In the genomic region with DNA sequence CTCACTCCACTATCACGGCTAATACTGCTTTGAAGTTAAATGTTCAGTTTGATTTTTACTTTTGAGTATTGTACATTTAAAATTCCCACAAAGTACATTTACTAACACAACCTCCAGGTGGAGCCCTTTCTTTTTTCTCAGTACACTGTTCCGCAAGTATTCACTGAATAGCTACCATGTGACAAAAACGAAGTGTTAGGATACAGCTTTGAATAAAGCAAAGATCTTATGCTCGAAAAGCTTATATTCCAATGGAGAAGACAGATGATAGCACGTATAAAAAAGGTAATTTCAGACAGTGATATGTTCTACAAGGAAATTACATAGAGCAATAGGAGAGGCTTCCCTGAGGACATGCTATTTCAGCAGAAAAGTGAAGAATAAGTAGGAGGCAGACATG, we compare ENCODE assay signal across 8 cellular contexts.
DNase-seq lines count a peak whose midpoint lies in the region; ATAC-seq, FAIRE-seq and TF ChIP-seq lines count a peak whose summit lies in the region.

No MANE protein-coding gene starts in this region.

- no peaks in the 10 kb centered on the region for H3K9me2 ChIP-seq in OCI-LY1 (ENCODE audit: low read depth, low read length)

- H3K9me3 ChIP-seq in OCI-LY1 (ENCODE audit: low read length) (no peaks in the 10 kb centered on the region), right lobe of liver (no peaks in the 10 kb centered on the region)

- ATAC-seq in right lobe of liver = peak; percentile 84 to 89 (median 86)
- ATAC-seq in HG03045 (IDR thresholded peaks at IDR 0.05; ENCODE audit: unreplicated experiment) = no peak

- no peak overlapping the region for H2AFZ ChIP-seq in OCI-LY1 (ENCODE audit: low read length)

- no peak overlapping the region for H3K4me3 ChIP-seq in OCI-LY1 (ENCODE audit: low read depth, low read length, poor library complexity, severe bottlenecking)
- no peak overlapping the region for H3K4me3 ChIP-seq in choroid plexus epithelial cell (ENCODE audit: low read depth, low read length)
- H3K4me3 ChIP-seq in right lobe of liver = no peak overlapping the region

- H3K9ac ChIP-seq in OCI-LY1 (ENCODE audit: low read length) = no peak overlapping the region

- peak; percentile 67 to 77 for DNase-seq in AML-193 (lab: John Stamatoyannopoulos, UW)
- peak; percentile 9 for DNase-seq in GM18507 (ENCODE audit: extremely low spot score, insufficient read length, low read depth)
- DNase-seq in HS-27A (ENCODE audit: low read depth) = peak; percentile 15
- DNase-seq in choroid plexus epithelial cell (ENCODE audit: low read depth) = peak; percentile 80
- DNase-seq in right lobe of liver = no peak
- no peak for DNase-seq in activated naive CD4-positive, alpha-beta T cell treated with Interleukin-2 at 50 U/mL for 16 hours

- intact Hi-C loops in right lobe of liver (cut with DNase I) = loop anchor here in 1 of 2 donors (10.0 kb wide), 1 partner anchor 164 kb away; no protein-coding TSS in a partner anchor

- no peak for TF ChIP-seq POLR2A in right lobe of liver (IDR thresholded peaks at IDR 0.05)

- H3K4me2 ChIP-seq in OCI-LY1 (ENCODE audit: low read length) = no peak overlapping the region

- TF ChIP-seq CTCF in OCI-LY1 (IDR thresholded peaks at IDR 0.05; ENCODE audit: low read length) (peak; percentile 75), choroid plexus epithelial cell (conservative IDR thresholded peaks at IDR 0.05; ENCODE audit: low read depth, low read length) (peak; percentile 60), right lobe of liver (IDR thresholded peaks at IDR 0.05) (peak; percentile 67 to 81 (median 73))

- H4K20me1 ChIP-seq in OCI-LY1 (ENCODE audit: insufficient read depth, low read length) = no peaks in the 10 kb centered on the region

- H3K36me3 ChIP-seq in OCI-LY1 (ENCODE audit: insufficient read depth, low read length) (no peaks in the 10 kb centered on the region), right lobe of liver (no peaks in the 10 kb centered on the region)

- H3K4me1 ChIP-seq in OCI-LY1 (ENCODE audit: insufficient read depth, low read length, severe bottlenecking) (no peaks in the 10 kb centered on the region), right lobe of liver (peaks cover 0 to 10% (median 2%) of the 10 kb centered on the region in 4 donors)

- no peaks in the 10 kb centered on the region for H3F3A ChIP-seq in OCI-LY1 (ENCODE audit: insufficient read depth, low read length)

- 1% methylated on average over 5 of the region's 5 CpGs for WGBS in right lobe of liver (ENCODE audit: insufficient coverage, low coverage, low lambda C conversion rate, missing lambda C conversion rate)

- peak; percentile 69 for FAIRE-seq in GM18507 (lab: Jason Lieb, UNC)

- 0 out of 2 replicates have a peak, but pooled peaks cover 3% of the 10 kb centered on the region for H3K27me3 ChIP-seq in OCI-LY1 (ENCODE audit: insufficient read depth, low read length)
- H3K27me3 ChIP-seq in right lobe of liver = no peaks in the 10 kb centered on the region

- H3K79me2 ChIP-seq in OCI-LY1 (ENCODE audit: insufficient read depth, low read length) = no peaks in the 10 kb centered on the region

- no peak overlapping the region for H3K27ac ChIP-seq in OCI-LY1 (ENCODE audit: low read depth, low read length, poor library complexity, severe bottlenecking)
- no peak overlapping the region for H3K27ac ChIP-seq in right lobe of liver

Comparison
In these comparisons a context has a peak if more than half of its experiments do, and no peak if none do; other contexts are left out.
1. DNase-seq: peak in AML-193 (2 of 2), GM18507 (single experiment), HS-27A (single experiment) and choroid plexus epithelial cell (single experiment); none in right lobe of liver (0 of 3) and activated naive CD4-positive, alpha-beta T cell treated with Interleukin-2 at 50 U/mL for 16 hours (single experiment).
2. Peak in every context shown above with its lines, with median percentiles within 50 percentile points of each other: CTCF ChIP-seq.